ENCODE assay signal across 1 cellular context in the genomic region with DNA sequence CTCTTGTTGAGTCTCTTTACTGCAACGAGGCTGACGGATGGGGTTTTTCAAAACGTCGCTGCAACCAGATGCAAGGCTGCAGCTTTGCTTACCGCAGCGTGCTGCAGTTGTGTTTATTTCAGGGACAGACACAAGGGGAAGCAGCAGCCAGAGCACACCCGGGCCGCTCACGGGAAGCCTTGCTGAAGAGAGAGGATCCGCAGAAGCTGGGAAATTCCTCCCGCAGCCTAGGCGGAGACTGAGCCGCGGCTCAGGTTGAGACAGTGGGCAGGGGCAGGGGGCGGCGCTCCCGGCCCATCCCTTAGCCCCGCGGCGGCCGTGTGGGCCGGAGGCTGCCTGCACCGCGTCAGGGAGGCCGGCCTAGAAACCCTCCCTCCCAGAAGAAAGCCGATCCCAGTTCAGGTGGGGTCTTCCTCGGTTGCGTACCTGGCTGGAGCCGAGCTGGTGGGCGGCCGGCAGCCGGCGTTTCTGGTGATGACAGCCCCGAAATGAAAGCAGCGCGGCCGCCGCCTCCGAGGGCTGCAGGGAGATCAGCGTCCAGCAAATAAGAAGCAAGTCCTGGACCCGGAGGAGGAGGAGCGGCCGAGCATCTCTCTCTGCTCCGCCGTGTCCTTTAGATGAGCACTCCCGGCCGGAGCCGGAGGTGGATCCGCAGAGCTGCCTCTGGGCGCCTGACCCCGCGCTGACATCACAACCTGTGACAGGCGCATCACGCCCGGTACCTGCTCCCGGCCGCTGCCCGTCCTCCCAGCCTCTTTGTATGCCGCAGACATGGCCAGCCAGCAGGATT.
A peak's percentile ranks its signal among the peaks of the same experiment; 100 is the strongest.
TF ChIP-seq lines count a peak whose summit lies in the region.

A gene (plus strand): TSS at position 750 of the 790 bp plus-strand sequence. CDS start 22 bp downstream, at position 772.

TF ChIP-seq in HepG2, 621 proteins besides CTCF, POLR2A, EP300 and RAD21 (continued from another document and continues in another):
- TF ChIP-seq, protein P1, sequence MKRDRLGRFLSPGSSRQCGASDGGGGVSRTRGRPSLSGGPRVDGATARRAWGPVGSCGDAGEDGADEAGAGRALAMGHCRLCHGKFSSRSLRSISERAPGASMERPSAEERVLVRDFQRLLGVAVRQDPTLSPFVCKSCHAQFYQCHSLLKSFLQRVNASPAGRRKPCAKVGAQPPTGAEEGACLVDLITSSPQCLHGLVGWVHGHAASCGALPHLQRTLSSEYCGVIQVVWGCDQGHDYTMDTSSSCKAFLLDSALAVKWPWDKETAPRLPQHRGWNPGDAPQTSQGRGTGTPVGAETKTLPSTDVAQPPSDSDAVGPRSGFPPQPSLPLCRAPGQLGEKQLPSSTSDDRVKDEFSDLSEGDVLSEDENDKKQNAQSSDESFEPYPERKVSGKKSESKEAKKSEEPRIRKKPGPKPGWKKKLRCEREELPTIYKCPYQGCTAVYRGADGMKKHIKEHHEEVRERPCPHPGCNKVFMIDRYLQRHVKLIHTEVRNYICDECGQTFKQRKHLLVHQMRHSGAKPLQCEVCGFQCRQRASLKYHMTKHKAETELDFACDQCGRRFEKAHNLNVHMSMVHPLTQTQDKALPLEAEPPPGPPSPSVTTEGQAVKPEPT (CRISPR knock-in tag; IDR thresholded peaks at IDR 0.05; ENCODE audit: low read depth), result peak; percentile 25; the same call in 1 of the 2 replicates
- TF ChIP-seq ZNF598 (CRISPR knock-in tag; IDR thresholded peaks at IDR 0.05; ENCODE audit: borderline replicate concordance) (peak; percentile 25; the same call in 1 of the 2 replicates), ZNF773 (CRISPR knock-in tag; IDR thresholded peaks at IDR 0.05; ENCODE audit: borderline replicate concordance) (no peak), U2AF2 (IDR thresholded peaks at IDR 0.05; ENCODE audit: low read depth, low read length) (no peak), GFI1 (CRISPR knock-in tag; IDR thresholded peaks at IDR 0.05; ENCODE audit: borderline replicate concordance) (no peak), ZNF343 (CRISPR knock-in tag; IDR thresholded peaks at IDR 0.05) (no peak), DPF2 (CRISPR knock-in tag; IDR thresholded peaks at IDR 0.05; ENCODE audit: borderline replicate concordance, low read depth) (no peak), MEF2D (CRISPR knock-in tag; IDR thresholded peaks at IDR 0.05) (no peak; the same call in 1 of the 2 replicates), MTF1 (CRISPR knock-in tag; IDR thresholded peaks at IDR 0.05) (no peak), TAF1 (CRISPR knock-in tag; IDR thresholded peaks at IDR 0.05) (peak; percentile 68), GATAD1 (CRISPR knock-in tag; IDR thresholded peaks at IDR 0.05) (no peak; the same call in 1 of the 2 replicates), HES4 (CRISPR knock-in tag; IDR thresholded peaks at IDR 0.05; ENCODE audit: borderline replicate concordance) (peak; percentile 55; the same call in 1 of the 2 replicates), HOXA5 (CRISPR knock-in tag; IDR thresholded peaks at IDR 0.05) (peak; percentile 16; the same call in 1 of the 2 replicates), ZKSCAN8 (CRISPR knock-in tag; IDR thresholded peaks at IDR 0.05; ENCODE audit: borderline replicate concordance) (0 out of 2 replicates have a peak, but pooled peaks have one; percentile 23), SALL2 (CRISPR knock-in tag; IDR thresholded peaks at IDR 0.05) (peak; percentile 31; the same call in 1 of the 2 replicates), TSC22D2 (CRISPR knock-in tag; IDR thresholded peaks at IDR 0.05; ENCODE audit: borderline replicate concordance) (peak; percentile 55; the same call in 1 of the 2 replicates), ELF3 (CRISPR knock-in tag; IDR thresholded peaks at IDR 0.05) (0 out of 2 replicates have a peak, but pooled peaks have one; percentile 13), ESRRA (CRISPR knock-in tag; IDR thresholded peaks at IDR 0.05; ENCODE audit: low read depth) (no peak), FOXM1 (CRISPR knock-in tag; IDR thresholded peaks at IDR 0.05) (no peak), RFX1 (IDR thresholded peaks at IDR 0.05) (no peak), ZNF274 (CRISPR knock-in tag; IDR thresholded peaks at IDR 0.05) (no peak), NAIF1 (CRISPR knock-in tag; IDR thresholded peaks at IDR 0.05; ENCODE audit: borderline replicate concordance) (no peak), SUZ12 (IDR thresholded peaks at IDR 0.05; ENCODE audit: low read depth, low read length) (no peak), FOXC1 (CRISPR knock-in tag; IDR thresholded peaks at IDR 0.05; ENCODE audit: borderline replicate concordance) (peak; percentile 43; the same call in 1 of the 2 replicates), ZMYM2 (CRISPR knock-in tag; IDR thresholded peaks at IDR 0.05) (0 out of 2 replicates have a peak, but pooled peaks have one; percentile 35), ZNF780A (CRISPR knock-in tag; IDR thresholded peaks at IDR 0.05) (no peak), FLYWCH1 (CRISPR knock-in tag; IDR thresholded peaks at IDR 0.05) (0 out of 2 replicates have a peak, but pooled peaks have one; percentile 27), KDM2A (CRISPR knock-in tag; IDR thresholded peaks at IDR 0.05; ENCODE audit: borderline replicate concordance, low read depth) (peak; percentile 57; the same call in 1 of the 2 replicates), ZBTB8A (CRISPR knock-in tag; IDR thresholded peaks at IDR 0.05; ENCODE audit: borderline replicate concordance, low read depth) (no peak)
- TF ChIP-seq, protein P2, sequence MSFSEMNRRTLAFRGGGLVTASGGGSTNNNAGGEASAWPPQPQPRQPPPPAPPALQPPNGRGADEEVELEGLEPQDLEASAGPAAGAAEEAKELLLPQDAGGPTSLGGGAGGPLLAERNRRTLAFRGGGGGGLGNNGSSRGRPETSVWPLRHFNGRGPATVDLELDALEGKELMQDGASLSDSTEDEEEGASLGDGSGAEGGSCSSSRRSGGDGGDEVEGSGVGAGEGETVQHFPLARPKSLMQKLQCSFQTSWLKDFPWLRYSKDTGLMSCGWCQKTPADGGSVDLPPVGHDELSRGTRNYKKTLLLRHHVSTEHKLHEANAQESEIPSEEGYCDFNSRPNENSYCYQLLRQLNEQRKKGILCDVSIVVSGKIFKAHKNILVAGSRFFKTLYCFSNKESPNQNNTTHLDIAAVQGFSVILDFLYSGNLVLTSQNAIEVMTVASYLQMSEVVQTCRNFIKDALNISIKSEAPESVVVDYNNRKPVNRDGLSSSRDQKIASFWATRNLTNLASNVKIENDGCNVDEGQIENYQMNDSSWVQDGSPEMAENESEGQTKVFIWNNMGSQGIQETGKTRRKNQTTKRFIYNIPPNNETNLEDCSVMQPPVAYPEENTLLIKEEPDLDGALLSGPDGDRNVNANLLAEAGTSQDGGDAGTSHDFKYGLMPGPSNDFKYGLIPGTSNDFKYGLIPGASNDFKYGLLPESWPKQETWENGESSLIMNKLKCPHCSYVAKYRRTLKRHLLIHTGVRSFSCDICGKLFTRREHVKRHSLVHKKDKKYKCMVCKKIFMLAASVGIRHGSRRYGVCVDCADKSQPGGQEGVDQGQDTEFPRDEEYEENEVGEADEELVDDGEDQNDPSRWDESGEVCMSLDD (CRISPR knock-in tag; IDR thresholded peaks at IDR 0.05; ENCODE audit: borderline replicate concordance), result no peak
- TF ChIP-seq, protein P3, sequence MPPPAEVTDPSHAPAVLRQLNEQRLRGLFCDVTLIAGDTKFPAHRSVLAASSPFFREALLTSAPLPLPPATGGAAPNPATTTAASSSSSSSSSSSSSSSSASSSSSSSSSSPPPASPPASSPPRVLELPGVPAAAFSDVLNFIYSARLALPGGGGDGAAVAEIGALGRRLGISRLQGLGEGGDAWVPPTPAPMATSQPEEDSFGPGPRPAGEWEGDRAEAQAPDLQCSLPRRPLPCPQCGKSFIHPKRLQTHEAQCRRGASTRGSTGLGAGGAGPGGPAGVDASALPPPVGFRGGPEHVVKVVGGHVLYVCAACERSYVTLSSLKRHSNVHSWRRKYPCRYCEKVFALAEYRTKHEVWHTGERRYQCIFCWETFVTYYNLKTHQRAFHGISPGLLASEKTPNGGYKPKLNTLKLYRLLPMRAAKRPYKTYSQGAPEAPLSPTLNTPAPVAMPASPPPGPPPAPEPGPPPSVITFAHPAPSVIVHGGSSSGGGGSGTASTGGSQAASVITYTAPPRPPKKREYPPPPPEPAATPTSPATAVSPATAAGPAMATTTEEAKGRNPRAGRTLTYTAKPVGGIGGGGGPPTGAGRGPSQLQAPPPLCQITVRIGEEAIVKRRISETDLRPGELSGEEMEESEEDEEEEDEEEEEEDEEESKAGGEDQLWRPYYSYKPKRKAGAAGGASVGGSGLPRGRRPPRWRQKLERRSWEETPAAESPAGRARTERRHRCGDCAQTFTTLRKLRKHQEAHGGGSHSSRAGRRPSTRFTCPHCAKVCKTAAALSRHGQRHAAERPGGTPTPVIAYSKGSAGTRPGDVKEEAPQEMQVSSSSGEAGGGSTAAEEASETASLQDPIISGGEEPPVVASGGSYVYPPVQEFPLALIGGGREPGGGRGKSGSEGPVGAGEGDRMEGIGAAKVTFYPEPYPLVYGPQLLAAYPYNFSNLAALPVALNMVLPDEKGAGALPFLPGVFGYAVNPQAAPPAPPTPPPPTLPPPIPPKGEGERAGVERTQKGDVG (CRISPR knock-in tag; IDR thresholded peaks at IDR 0.05; ENCODE audit: borderline replicate concordance), result no peak
- TF ChIP-seq, protein P4, sequence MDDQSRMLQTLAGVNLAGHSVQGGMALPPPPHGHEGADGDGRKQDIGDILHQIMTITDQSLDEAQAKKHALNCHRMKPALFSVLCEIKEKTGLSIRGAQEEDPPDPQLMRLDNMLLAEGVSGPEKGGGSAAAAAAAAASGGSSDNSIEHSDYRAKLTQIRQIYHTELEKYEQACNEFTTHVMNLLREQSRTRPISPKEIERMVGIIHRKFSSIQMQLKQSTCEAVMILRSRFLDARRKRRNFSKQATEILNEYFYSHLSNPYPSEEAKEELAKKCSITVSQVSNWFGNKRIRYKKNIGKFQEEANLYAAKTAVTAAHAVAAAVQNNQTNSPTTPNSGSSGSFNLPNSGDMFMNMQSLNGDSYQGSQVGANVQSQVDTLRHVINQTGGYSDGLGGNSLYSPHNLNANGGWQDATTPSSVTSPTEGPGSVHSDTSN (CRISPR knock-in tag; IDR thresholded peaks at IDR 0.05; ENCODE audit: borderline replicate concordance), result no peak
- TF ChIP-seq, protein P5, sequence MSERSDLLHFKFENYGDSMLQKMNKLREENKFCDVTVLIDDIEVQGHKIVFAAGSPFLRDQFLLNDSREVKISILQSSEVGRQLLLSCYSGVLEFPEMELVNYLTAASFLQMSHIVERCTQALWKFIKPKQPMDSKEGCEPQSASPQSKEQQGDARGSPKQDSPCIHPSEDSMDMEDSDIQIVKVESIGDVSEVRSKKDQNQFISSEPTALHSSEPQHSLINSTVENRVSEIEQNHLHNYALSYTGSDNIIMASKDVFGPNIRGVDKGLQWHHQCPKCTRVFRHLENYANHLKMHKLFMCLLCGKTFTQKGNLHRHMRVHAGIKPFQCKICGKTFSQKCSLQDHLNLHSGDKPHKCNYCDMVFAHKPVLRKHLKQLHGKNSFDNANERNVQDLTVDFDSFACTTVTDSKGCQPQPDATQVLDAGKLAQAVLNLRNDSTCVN (CRISPR knock-in tag; IDR thresholded peaks at IDR 0.05; ENCODE audit: borderline replicate concordance), result no peak; the same call in 1 of the 2 replicates
- TF ChIP-seq, protein P6, sequence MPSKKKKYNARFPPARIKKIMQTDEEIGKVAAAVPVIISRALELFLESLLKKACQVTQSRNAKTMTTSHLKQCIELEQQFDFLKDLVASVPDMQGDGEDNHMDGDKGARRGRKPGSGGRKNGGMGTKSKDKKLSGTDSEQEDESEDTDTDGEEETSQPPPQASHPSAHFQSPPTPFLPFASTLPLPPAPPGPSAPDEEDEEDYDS (CRISPR knock-in tag; IDR thresholded peaks at IDR 0.05), result 0 out of 2 replicates have a peak, but pooled peaks have one; percentile 38
- TF ChIP-seq, protein P7, sequence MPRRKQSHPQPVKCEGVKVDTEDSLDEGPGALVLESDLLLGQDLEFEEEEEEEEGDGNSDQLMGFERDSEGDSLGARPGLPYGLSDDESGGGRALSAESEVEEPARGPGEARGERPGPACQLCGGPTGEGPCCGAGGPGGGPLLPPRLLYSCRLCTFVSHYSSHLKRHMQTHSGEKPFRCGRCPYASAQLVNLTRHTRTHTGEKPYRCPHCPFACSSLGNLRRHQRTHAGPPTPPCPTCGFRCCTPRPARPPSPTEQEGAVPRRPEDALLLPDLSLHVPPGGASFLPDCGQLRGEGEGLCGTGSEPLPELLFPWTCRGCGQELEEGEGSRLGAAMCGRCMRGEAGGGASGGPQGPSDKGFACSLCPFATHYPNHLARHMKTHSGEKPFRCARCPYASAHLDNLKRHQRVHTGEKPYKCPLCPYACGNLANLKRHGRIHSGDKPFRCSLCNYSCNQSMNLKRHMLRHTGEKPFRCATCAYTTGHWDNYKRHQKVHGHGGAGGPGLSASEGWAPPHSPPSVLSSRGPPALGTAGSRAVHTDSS (CRISPR knock-in tag; conservative IDR thresholded peaks at IDR 0.05), result no peak
- TF ChIP-seq, protein P8, sequence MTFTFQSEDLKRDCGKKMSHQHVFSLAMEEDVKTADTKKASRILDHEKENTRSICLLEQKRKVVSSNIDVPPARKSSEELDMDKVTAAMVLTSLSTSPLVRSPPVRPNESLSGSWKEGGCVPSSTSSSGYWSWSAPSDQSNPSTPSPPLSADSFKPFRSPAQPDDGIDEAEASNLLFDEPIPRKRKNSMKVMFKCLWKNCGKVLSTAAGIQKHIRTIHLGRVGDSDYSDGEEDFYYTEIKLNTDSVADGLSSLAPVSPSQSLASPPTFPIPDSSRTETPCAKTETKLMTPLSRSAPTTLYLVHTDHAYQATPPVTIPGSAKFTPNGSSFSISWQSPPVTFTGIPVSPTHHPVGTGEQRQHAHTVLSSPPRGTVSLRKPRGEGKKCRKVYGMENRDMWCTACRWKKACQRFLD (CRISPR knock-in tag; IDR thresholded peaks at IDR 0.05; ENCODE audit: borderline replicate concordance), result no peak
- TF ChIP-seq, protein P9, sequence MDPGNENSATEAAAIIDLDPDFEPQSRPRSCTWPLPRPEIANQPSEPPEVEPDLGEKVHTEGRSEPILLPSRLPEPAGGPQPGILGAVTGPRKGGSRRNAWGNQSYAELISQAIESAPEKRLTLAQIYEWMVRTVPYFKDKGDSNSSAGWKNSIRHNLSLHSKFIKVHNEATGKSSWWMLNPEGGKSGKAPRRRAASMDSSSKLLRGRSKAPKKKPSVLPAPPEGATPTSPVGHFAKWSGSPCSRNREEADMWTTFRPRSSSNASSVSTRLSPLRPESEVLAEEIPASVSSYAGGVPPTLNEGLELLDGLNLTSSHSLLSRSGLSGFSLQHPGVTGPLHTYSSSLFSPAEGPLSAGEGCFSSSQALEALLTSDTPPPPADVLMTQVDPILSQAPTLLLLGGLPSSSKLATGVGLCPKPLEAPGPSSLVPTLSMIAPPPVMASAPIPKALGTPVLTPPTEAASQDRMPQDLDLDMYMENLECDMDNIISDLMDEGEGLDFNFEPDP (CRISPR knock-in tag; conservative IDR thresholded peaks at IDR 0.05), result no peak
- TF ChIP-seq, protein P10, sequence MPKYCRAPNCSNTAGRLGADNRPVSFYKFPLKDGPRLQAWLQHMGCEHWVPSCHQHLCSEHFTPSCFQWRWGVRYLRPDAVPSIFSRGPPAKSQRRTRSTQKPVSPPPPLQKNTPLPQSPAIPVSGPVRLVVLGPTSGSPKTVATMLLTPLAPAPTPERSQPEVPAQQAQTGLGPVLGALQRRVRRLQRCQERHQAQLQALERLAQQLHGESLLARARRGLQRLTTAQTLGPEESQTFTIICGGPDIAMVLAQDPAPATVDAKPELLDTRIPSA (CRISPR knock-in tag; IDR thresholded peaks at IDR 0.05; ENCODE audit: borderline replicate concordance), result no peak
